ENCODE assay signal across 13 cellular contexts in the genomic region with DNA sequence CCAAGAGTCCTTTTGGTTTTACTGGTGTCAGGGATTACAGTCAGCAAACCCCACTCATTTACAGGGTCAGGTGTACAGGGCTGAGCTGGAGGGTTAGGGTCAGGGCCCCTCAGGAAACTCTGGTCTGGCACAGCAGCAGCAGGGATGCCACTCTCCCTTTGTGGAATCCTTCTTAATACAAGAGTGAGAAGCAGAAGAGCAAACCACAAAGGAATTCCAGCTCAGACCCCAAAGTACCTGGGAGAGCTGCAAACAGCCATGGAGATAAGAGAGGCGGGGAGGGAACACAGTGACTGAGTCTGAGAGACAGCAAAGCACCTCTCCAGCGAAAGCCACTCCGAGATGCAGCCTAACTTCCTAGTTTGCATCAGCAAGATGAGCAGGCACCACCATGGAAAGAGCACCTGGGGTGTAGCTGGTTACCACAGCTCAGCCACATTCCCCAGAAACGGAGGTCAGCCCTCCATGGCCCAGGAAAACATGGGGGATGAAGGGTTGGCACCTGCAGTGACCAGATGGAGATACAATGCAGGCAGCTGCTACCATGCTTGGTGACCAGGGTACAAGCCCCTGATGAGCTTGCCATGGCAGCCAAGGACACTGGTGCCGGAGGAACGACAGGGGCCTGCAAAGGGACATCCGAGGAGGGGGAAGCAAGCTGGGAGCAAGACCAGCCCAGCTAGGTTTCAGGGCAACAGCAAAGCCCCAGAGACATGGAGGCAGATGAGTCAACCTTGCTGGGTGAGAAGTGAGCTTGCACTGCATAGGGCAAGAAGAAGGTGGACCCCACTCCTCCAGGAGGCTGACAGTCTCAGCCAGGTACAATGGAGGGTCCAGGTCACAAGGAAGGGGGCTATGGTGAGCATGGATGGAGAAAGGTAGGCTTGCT. TPM values are rescaled to one million over a fixed set of nuclear protein-coding genes. Genes with fewer than 3 reads are reported as not detected.
DNase-seq lines count a peak whose midpoint lies in the region; ATAC-seq, FAIRE-seq and TF ChIP-seq lines count a peak whose summit lies in the region.
"Had no signal": no experiment of that assay in that cellular context is flagged by ENCODE, and none has a peak within 500 bp of the region (broad histone marks: within the 10 kb centered on the region; RNA-seq: fewer than 3 reads in every experiment).

No MANE protein-coding gene starts in this region.

- H3K9me3 Mint-ChIP-seq in CD4-positive, alpha-beta memory T cell: peaks cover 0 to 3% (median 0%) of the 10 kb centered on the region in 8 donors
- H3K9me3 Mint-ChIP-seq in natural killer cell treated with Interleukin-12 subunit alpha and Interleukin-12 subunit beta and Interleukin-15 and Interleukin-18, amount 100 ng/mL, for 72 hours: no peaks in the 10 kb centered on the region

- H3K79me1 ChIP-seq in IMR-90 (ENCODE audit: low read depth in 1 of 2, low read length in 2 of 2): peaks cover 28 to 73% of the 10 kb centered on the region in 2 experiments; a peak in 3 of 4 replicates

- H3K9ac ChIP-seq in IMR-90 (ENCODE audit: low read depth, low read length): no peak overlapping the region
- H3K9ac ChIP-seq in GM12878 (ENCODE audit: control insufficient read depth, insufficient read depth, low read length): no peak overlapping the region

- H4K91ac ChIP-seq in IMR-90 (ENCODE audit: insufficient read depth, low read depth, low read length): no peak overlapping the region

- DNase-seq in CD4-positive, alpha-beta memory T cell: no peak
- no peak for DNase-seq in IMR-90
- no peak for DNase-seq in GM12878 (ENCODE audit: low read depth, low spot score)
- no peak for DNase-seq in natural killer cell treated with Interleukin-12 subunit alpha and Interleukin-12 subunit beta and Interleukin-15 and Interleukin-18, amount 100 ng/mL, for 72 hours (ENCODE audit: low spot score)
- no peak for DNase-seq in NCI-H2171 (lab: John Stamatoyannopoulos, UW)
- no peak for DNase-seq in cerebellum (ENCODE audit: low spot score)
- DNase-seq in central memory CD4-positive, alpha-beta T cell: no peak
- DNase-seq: NCI-H2171 treated with DMSO at 0.1 percent for 48 hours; stimulated activated CD4-positive, alpha-beta T cell treated with anti-CD3 and anti-CD28 coated beads, Interleukin-4, amount 100 ng/mL, for 4 hours had no signal

- no peaks in the 10 kb centered on the region for H3K27me3 ChIP-seq in CD4-positive, alpha-beta memory T cell (ENCODE audit: insufficient read depth, low read length)
- H3K27me3 ChIP-seq in IMR-90 (ENCODE audit: control insufficient read depth, insufficient read depth, low read length): no peaks in the 10 kb centered on the region
- H3K27me3 ChIP-seq in GM12878 (replicated peaks in 1 of 2; ENCODE audit: control insufficient read depth in 2 of 2, insufficient read depth in 2 of 2, low read length in 1 of 2): no peaks in the 10 kb centered on the region
- H3K27me3 ChIP-seq: body of pancreas had no signal

- H3K27me3 Mint-ChIP-seq in CD4-positive, alpha-beta memory T cell: no peaks in the 10 kb centered on the region
- H3K27me3 Mint-ChIP-seq in natural killer cell treated with Interleukin-12 subunit alpha and Interleukin-12 subunit beta and Interleukin-15 and Interleukin-18, amount 100 ng/mL, for 72 hours: no peaks in the 10 kb centered on the region

- no peak for FAIRE-seq in GM12878 (lab: Jason Lieb, UNC)

- TSS peak; percentile 16 for BruUV-seq in IMR-90 (replicated peaks; lab: Mats Ljungman, UMichigan)
- no TSS peak for BruUV-seq in GM12878 (replicated peaks; lab: Mats Ljungman, UMichigan)

- no peak for TF ChIP-seq EP300 in GM12878 (IDR thresholded peaks at IDR 0.05; ENCODE audit: borderline replicate concordance in 1 of 2, control insufficient read depth in 1 of 2, low read depth in 2 of 2, low read length in 2 of 2)

- dilution Hi-C loops in IMR-90 (cut with HindIII; ENCODE audit: low sequenced_read_pairs, unreplicated experiment): no loop called here

- no peaks in the 10 kb centered on the region for H3K9me3 ChIP-seq in CD4-positive, alpha-beta memory T cell (ENCODE audit: control insufficient read depth in 1 of 2, low read length in 2 of 2)
- H3K9me3 ChIP-seq in IMR-90 (ENCODE audit: control insufficient read depth, insufficient read depth, low read length) (no peaks in the 10 kb centered on the region), GM12878 (replicated peaks; ENCODE audit: control insufficient read depth, insufficient read depth, low read length) (no peaks in the 10 kb centered on the region)
- H3K9me3 ChIP-seq: body of pancreas had no signal

- no peak overlapping the region for H3K4me3 ChIP-seq in CD4-positive, alpha-beta memory T cell (ENCODE audit: low read length in 2 of 2)
- no peak overlapping the region for H3K4me3 ChIP-seq in IMR-90 (ENCODE audit: insufficient read depth, low read depth, low read length)
- H3K4me3 ChIP-seq in GM12878: no peak overlapping the region
- H3K4me3 ChIP-seq: body of pancreas had no signal

- peak overlapping the region; percentile 22 to 91 (median 70) for H3K27ac Mint-ChIP-seq in CD4-positive, alpha-beta memory T cell
- peak overlapping the region; percentile 51 to 62 for H3K27ac Mint-ChIP-seq in natural killer cell treated with Interleukin-12 subunit alpha and Interleukin-12 subunit beta and Interleukin-15 and Interleukin-18, amount 100 ng/mL, for 72 hours

- TF ChIP-seq POLR2A in IMR-90 (IDR thresholded peaks at IDR 0.05; ENCODE audit: low read depth, low read length) (no peak), GM12878 (IDR thresholded peaks at IDR 0.05; ENCODE audit: low read depth, low read length) (peak; percentile 39; the same call in 1 of the 2 replicates)

- H2BK5ac ChIP-seq in IMR-90 (ENCODE audit: low read depth, low read length, poor library complexity, severe bottlenecking): no peak overlapping the region

- in situ Hi-C loops in IMR-90 (cut with MboI; ENCODE audit: low sequenced_read_pairs) (no loop called here), GM12878 (cut with MboI) (loop anchor here (10.0 kb wide), 1 partner anchor 162 kb away; a partner anchor contains a TSS)

- no peak overlapping the region for H2BK20ac ChIP-seq in IMR-90 (ENCODE audit: low read depth, low read length)

- H2AFZ ChIP-seq in IMR-90 (replicated peaks; ENCODE audit: low read length, poor library complexity) (no peak overlapping the region), GM12878 (ENCODE audit: control insufficient read depth, low read depth, low read length) (no peak overlapping the region)

- no CpG with 5 or more reads among the region's 7 CpGs for WGBS in IMR-90 (ENCODE audit: extremely low coverage in 2 of 2, insufficient read length in 1 of 2), 2 experiments
- WGBS in GM12878 (ENCODE audit: insufficient coverage, insufficient replicate concordance, low lambda C conversion rate, missing lambda C conversion rate): 78% methylated on average over 7 of the region's 7 CpGs

- H3K4me2 ChIP-seq in IMR-90 (ENCODE audit: low read depth, low read length) (no peak overlapping the region), GM12878 (ENCODE audit: control insufficient read depth, insufficient read depth) (no peak overlapping the region)

- peaks cover 70% of the 10 kb centered on the region for H4K20me1 ChIP-seq in IMR-90 (ENCODE audit: insufficient read depth, low read length)
- H4K20me1 ChIP-seq in GM12878 (ENCODE audit: control insufficient read depth, insufficient read depth): peaks cover 11% of the 10 kb centered on the region

- H4K5ac ChIP-seq in IMR-90 (ENCODE audit: low read depth, low read length): no peak overlapping the region

- H3K4me1 Mint-ChIP-seq in CD4-positive, alpha-beta memory T cell: peaks cover 31 to 63% (median 48%) of the 10 kb centered on the region in 4 donors
- H3K4me1 Mint-ChIP-seq in natural killer cell treated with Interleukin-12 subunit alpha and Interleukin-12 subunit beta and Interleukin-15 and Interleukin-18, amount 100 ng/mL, for 72 hours (ENCODE audit: low read depth in 2 of 2): peaks cover 37 to 46% of the 10 kb centered on the region in 2 donors

- no peak overlapping the region; the same call in 1 of the 2 replicates for H3K23ac ChIP-seq in IMR-90 (ENCODE audit: low read depth, low read length)

- H3K56ac ChIP-seq in IMR-90 (ENCODE audit: extremely low read depth, insufficient read depth, low read length): no peak overlapping the region

- POLR2A ChIA-PET in CD4-positive, alpha-beta memory T cell (lab: Charles Lee; ENCODE audit: partially characterized antibody): interaction anchor here (1.1 to 1.7 kb wide), 4 partner anchors 34 to 245 kb away, joined by 3 to 7 read pairs (median 3); a partner anchor contains a TSS
- POLR2A ChIA-PET in IMR-90 (lab: Charles Lee; ENCODE audit: unreplicated experiment): interaction anchor here (1.0 kb wide), 1 partner anchor 13 kb away, joined by 3 read pairs; no protein-coding TSS in a partner anchor
- POLR2A ChIA-PET in GM12878 (lab: Charles Lee): interaction anchor here (1.2 to 2.2 kb wide), 2 partner anchors 13 to 34 kb away, joined by 3 to 6 read pairs; no protein-coding TSS in a partner anchor

- no peak overlapping the region for H3K4ac ChIP-seq in IMR-90 (ENCODE audit: low read depth, low read length)

- CTCF ChIA-PET in CD4-positive, alpha-beta memory T cell (lab: Charles Lee; ENCODE audit: partially characterized antibody): interaction anchor here (0.6 kb wide), 1 partner anchor 400 kb away, joined by 3 read pairs; no protein-coding TSS in a partner anchor
- CTCF ChIA-PET in IMR-90 (lab: Yijun Ruan, JAX): no interaction called here
- CTCF ChIA-PET in GM12878 (lab: Yijun Ruan, JAX): interaction anchor here (1.3 kb wide), 1 partner anchor 54 kb away, joined by 3 read pairs; no protein-coding TSS in a partner anchor

- H2AK9ac ChIP-seq in IMR-90 (replicated peaks; ENCODE audit: low read depth, low read length, poor library complexity): peak overlapping the region; percentile 39

- no peak overlapping the region for H4K8ac ChIP-seq in IMR-90 (ENCODE audit: low read depth in 2 of 2, low read length in 2 of 2)

- RAD21 ChIA-PET in GM12878 (lab: Charles Lee; ENCODE audit: unreplicated experiment): no interaction called here

- no peak overlapping the region for H2BK15ac ChIP-seq in IMR-90 (ENCODE audit: low read depth, low read length)

- SMC1A ChIA-PET in GM12878 (lab: Charles Lee; ENCODE audit: uncharacterized antibody, unreplicated experiment): no interaction called here

- intact Hi-C loops in CD4-positive, alpha-beta memory T cell (cut with micrococcal nuclease): no loop called here
- intact Hi-C loops in IMR-90 (cut with micrococcal nuclease) (no loop called here), GM12878 (cut with micrococcal nuclease; ENCODE audit: unreplicated experiment) (loop anchor here (10.0 kb wide), 1 partner anchor 242 kb away; a partner anchor contains a TSS)

- no peak overlapping the region for H3K27ac ChIP-seq in CD4-positive, alpha-beta memory T cell (ENCODE audit: low read depth, low read length)
- H3K27ac ChIP-seq in IMR-90 (ENCODE audit: insufficient read depth, low read length) (no peak overlapping the region), GM12878 (ENCODE audit: control insufficient read depth, insufficient read depth) (no peak overlapping the region)
- H3K27ac ChIP-seq: body of pancreas, epithelial cell of prostate had no signal

- peaks cover 26% of the 10 kb centered on the region for H3K36me3 ChIP-seq in CD4-positive, alpha-beta memory T cell (ENCODE audit: insufficient read depth, low read length)
- H3K36me3 ChIP-seq in IMR-90 (ENCODE audit: control insufficient read depth, insufficient read depth, low read length) (peaks cover 45% of the 10 kb centered on the region), GM12878 (ENCODE audit: control insufficient read depth in 2 of 2, insufficient read depth in 2 of 2, low read length in 1 of 2) (peaks cover 4 to 21% of the 10 kb centered on the region in 2 experiments)

- H3K4me3 Mint-ChIP-seq in CD4-positive, alpha-beta memory T cell: peak overlapping the region in 3 of 8 donors; percentile 13 to 59 (median 43)
- peak overlapping the region; percentile 64 for H3K4me3 Mint-ChIP-seq in natural killer cell treated with Interleukin-12 subunit alpha and Interleukin-12 subunit beta and Interleukin-15 and Interleukin-18, amount 100 ng/mL, for 72 hours

- TF ChIP-seq CTCF in IMR-90 (conservative IDR thresholded peaks at IDR 0.05; ENCODE audit: low read depth, low read length) (no peak), GM12878 (IDR thresholded peaks at IDR 0.05 in 2 of 3, conservative IDR thresholded peaks at IDR 0.05 in 1 of 3; ENCODE audit: control insufficient read depth in 2 of 3, extremely low read depth in 1 of 3, insufficient read depth in 1 of 3, low read depth in 3 of 3, low read length in 3 of 3) (no peak)

- H3K18ac ChIP-seq in IMR-90 (ENCODE audit: low read depth, low read length): no peak overlapping the region

- peaks cover 30% of the 10 kb centered on the region for H3K9me1 ChIP-seq in IMR-90 (ENCODE audit: insufficient read depth, low read length)

- peaks cover 46% of the 10 kb centered on the region for H3K4me1 ChIP-seq in CD4-positive, alpha-beta memory T cell (ENCODE audit: insufficient read depth, low read length)
- H3K4me1 ChIP-seq in IMR-90 (ENCODE audit: control insufficient read depth, insufficient read depth, low read length) (peaks cover 9% of the 10 kb centered on the region; the same call in 1 of the 2 replicates), GM12878 (ENCODE audit: control insufficient read depth, insufficient read depth, low read length) (peaks cover 12% of the 10 kb centered on the region)

- no peak overlapping the region for H2AK5ac ChIP-seq in IMR-90 (ENCODE audit: low read depth, low read length)

- peaks cover 10 to 46% of the 10 kb centered on the region in 2 donors for H3K36me3 Mint-ChIP-seq in CD4-positive, alpha-beta memory T cell
- no peaks in the 10 kb centered on the region for H3K36me3 Mint-ChIP-seq in natural killer cell treated with Interleukin-12 subunit alpha and Interleukin-12 subunit beta and Interleukin-15 and Interleukin-18, amount 100 ng/mL, for 72 hours

- H3K79me2 ChIP-seq in GM12878 (ENCODE audit: control insufficient read depth, insufficient read depth, low read length): peaks cover 32% of the 10 kb centered on the region

- ATAC-seq in IMR-90 (ENCODE audit: low read depth) (no peak), GM12878 (no peak), GM19351 (IDR thresholded peaks at IDR 0.05; ENCODE audit: unreplicated experiment) (no peak)
- no peak for ATAC-seq in natural killer cell treated with Interleukin-12 subunit alpha and Interleukin-12 subunit beta and Interleukin-15 and Interleukin-18, amount 100 ng/mL, for 72 hours
- ATAC-seq: body of pancreas had no signal

- TF ChIP-seq RAD21 in IMR-90 (IDR thresholded peaks at IDR 0.05; ENCODE audit: low read length) (no peak), GM12878 (IDR thresholded peaks at IDR 0.05; ENCODE audit: insufficient read depth, low read depth, low read length) (no peak)

- no peak overlapping the region for H2BK120ac ChIP-seq in IMR-90 (ENCODE audit: low read depth, low read length)

- no peak overlapping the region for H3K14ac ChIP-seq in IMR-90 (replicated peaks; ENCODE audit: low read depth, low read length)

RNA-seq across cellular contexts. Expression of a gene that starts 3.9 kb away (rescaled TPM):
- 100 to 1,000 TPM; 122 to 129 TPM for total RNA-seq in CD4-positive, alpha-beta memory T cell
- polyA plus RNA-seq in CD4-positive, alpha-beta memory T cell: 10 to 100 TPM; 61.9 to 64.5 TPM
- 10.0 and 10.8 TPM in 2 replicates for total RNA-seq in IMR-90 (2012; rRNA removed)
- polyA plus RNA-seq in IMR-90 (2012; rRNA removed): 82.8 and 90.7 TPM in 2 replicates
- polyA plus RNA-seq in IMR-90 (2012; cell fraction: cytosol; rRNA removed): 51.9 and 97.3 TPM in 2 replicates
- polyA plus RNA-seq in IMR-90 (2012; cell fraction: nucleus; rRNA removed; ENCODE audit: low replicate concordance): 132 and 169 TPM in 2 replicates
- total RNA-seq in GM12878 (2013; cell fraction: nucleolus; rRNA removed): 54.6 and 60.2 TPM in 2 replicates
- total RNA-seq in GM12878 (2014; rRNA removed): 15.6 and 17.8 TPM in 2 replicates
- total RNA-seq in GM12878 (2014; rRNA removed; fragmentation: Illumina TruSeq; extraction: Trizol): 13.7 and 14.0 TPM in 2 replicates
- total RNA-seq in GM12878 (2021): 40.5 and 48.9 TPM in 2 replicates
- 36.2 TPM for polyA plus RNA-seq in GM12878 (2011; ENCODE audit: low read depth)
- 24.6 and 44.2 TPM in 2 replicates for polyA plus RNA-seq in GM12878 (2011; rRNA removed)
- polyA plus RNA-seq in GM12878 (2011; cell fraction: cytosol; rRNA removed): 66.9 and 68.1 TPM in 2 replicates
- 49.8 and 58.9 TPM in 2 replicates for polyA plus RNA-seq in GM12878 (2011; cell fraction: nucleus; rRNA removed)
- 52.3 and 52.9 TPM in 2 replicates for polyA plus RNA-seq in GM12878 (2012)
- 28.3 and 40.8 TPM in 2 replicates for polyA plus RNA-seq in GM12878 (2014; fragmentation: Illumina TruSeq; extraction: Trizol)
- polyA plus RNA-seq in GM12878 (2014; fragmentation: Nextera tagmentation; extraction: Ambion mirVana): 10 to 100 TPM in 1 of 2 experiments, 1 to 10 TPM in 1; 6.7 to 12.4 TPM
- 38.7 and 43.0 TPM in 2 replicates for polyA plus RNA-seq in GM12878 (2014; rRNA removed)
- polyA plus RNA-seq in GM12878 (2016; fragmentation: Nextera tagmentation; extraction: Ambion mirVana): 10 to 100 TPM; 46.9 to 55.4 TPM
- polyA minus RNA-seq in GM12878 (2011; rRNA and poly(A)+ RNA removed): 77.0 and 86.8 TPM in 2 replicates
- polyA minus RNA-seq in GM12878 (2011; cell fraction: cytosol; rRNA and poly(A)+ RNA removed): 11.8 and 13.0 TPM in 2 replicates
- 44.2 and 63.0 TPM in 2 replicates for polyA minus RNA-seq in GM12878 (2011; cell fraction: nucleus; rRNA and poly(A)+ RNA removed)
- total RNA-seq in natural killer cell treated with Interleukin-12 subunit alpha and Interleukin-12 subunit beta and Interleukin-15 and Interleukin-18, amount 100 ng/mL, for 72 hours: 10 to 100 TPM; 43.6 to 51.4 TPM
- total RNA-seq in cerebellum: 6.4 TPM

RNA-seq across cellular contexts. Expression of a gene that starts 4.2 kb away (rescaled TPM):
- 100 to 1,000 TPM in 1 of 2 experiments, 10 to 100 TPM in 1; 96.7 to 111 TPM for total RNA-seq in CD4-positive, alpha-beta memory T cell
- 100 to 1,000 TPM in 1 of 2 donors, 10 to 100 TPM in 1; 91.2 to 106 TPM for polyA plus RNA-seq in CD4-positive, alpha-beta memory T cell
- total RNA-seq in IMR-90 (2012; rRNA removed) (114 and 129 TPM in 2 replicates), GM12878 (2014; rRNA removed) (157 and 167 TPM in 2 replicates), GM12878 (2014; rRNA removed; fragmentation: Illumina TruSeq; extraction: Trizol) (81.2 and 82.9 TPM in 2 replicates), GM12878 (2021) (97.8 and 107 TPM in 2 replicates), cerebellum (49.6 TPM)
- polyA plus RNA-seq in IMR-90 (2012; rRNA removed) (188 and 193 TPM in 2 replicates), GM12878 (2011; rRNA removed) (46.4 and 93.7 TPM in 2 replicates), GM12878 (2014; fragmentation: Illumina TruSeq; extraction: Trizol) (38.1 and 77.6 TPM in 2 replicates), GM12878 (2014; fragmentation: Nextera tagmentation; extraction: Ambion mirVana) (10 to 100 TPM; 10.4 to 12.4 TPM), GM12878 (2014; rRNA removed) (106 and 109 TPM in 2 replicates), GM12878 (2016; fragmentation: Nextera tagmentation; extraction: Ambion mirVana) (10 to 100 TPM; 68.6 to 79.9 TPM)
- 137 and 142 TPM in 2 replicates for polyA plus RNA-seq in IMR-90 (2012; cell fraction: cytosol; rRNA removed)
- polyA plus RNA-seq in IMR-90 (2012; cell fraction: nucleus; rRNA removed; ENCODE audit: low replicate concordance): 324 and 546 TPM in 2 replicates
- total RNA-seq in GM12878 (2013; cell fraction: nucleolus; rRNA removed): 45.6 and 57.5 TPM in 2 replicates
- polyA plus RNA-seq in GM12878 (2011; ENCODE audit: low read depth): 69.6 TPM
- 105 and 117 TPM in 2 replicates for polyA plus RNA-seq in GM12878 (2011; cell fraction: cytosol; rRNA removed)
- polyA plus RNA-seq in GM12878 (2011; cell fraction: nucleus; rRNA removed): 289 and 296 TPM in 2 replicates
- 52.9 and 63.6 TPM in 2 replicates for polyA plus RNA-seq in GM12878 (2012)
- polyA minus RNA-seq in GM12878 (2011; rRNA and poly(A)+ RNA removed): 84.0 and 146 TPM in 2 replicates
- 30.2 and 48.7 TPM in 2 replicates for polyA minus RNA-seq in GM12878 (2011; cell fraction: cytosol; rRNA and poly(A)+ RNA removed)
- polyA minus RNA-seq in GM12878 (2011; cell fraction: nucleus; rRNA and poly(A)+ RNA removed): 74.8 and 117 TPM in 2 replicates
- total RNA-seq in natural killer cell treated with Interleukin-12 subunit alpha and Interleukin-12 subunit beta and Interleukin-15 and Interleukin-18, amount 100 ng/mL, for 72 hours: 100 to 1,000 TPM; 130 to 148 TPM

RNA-seq across cellular contexts. Expression of a gene that starts 10.4 kb away (rescaled TPM):
- total RNA-seq in CD4-positive, alpha-beta memory T cell: not detected
- not detected for polyA plus RNA-seq in CD4-positive, alpha-beta memory T cell
- not detected in 2 replicates for total RNA-seq in IMR-90 (2012; rRNA removed)
- polyA plus RNA-seq in IMR-90 (2012; rRNA removed): not detected in 2 replicates
- not detected in 2 replicates for polyA plus RNA-seq in IMR-90 (2012; cell fraction: cytosol; rRNA removed)
- not detected in 2 replicates for polyA plus RNA-seq in IMR-90 (2012; cell fraction: nucleus; rRNA removed; ENCODE audit: low replicate concordance)
- not detected in 2 replicates for total RNA-seq in GM12878 (2013; cell fraction: nucleolus; rRNA removed)
- not detected in 2 replicates for total RNA-seq in GM12878 (2014; rRNA removed)
- total RNA-seq in GM12878 (2014; rRNA removed; fragmentation: Illumina TruSeq; extraction: Trizol): not detected in 2 replicates
- total RNA-seq in GM12878 (2021): not detected in 2 replicates
- not detected for polyA plus RNA-seq in GM12878 (2011; ENCODE audit: low read depth)
- polyA plus RNA-seq in GM12878 (2011; rRNA removed): not detected in 2 replicates
- not detected in 2 replicates for polyA plus RNA-seq in GM12878 (2011; cell fraction: cytosol; rRNA removed)
- polyA plus RNA-seq in GM12878 (2011; cell fraction: nucleus; rRNA removed): not detected in 2 replicates
- not detected in 2 replicates for polyA plus RNA-seq in GM12878 (2012)
- not detected in 2 replicates for polyA plus RNA-seq in GM12878 (2014; fragmentation: Illumina TruSeq; extraction: Trizol)
- not detected for polyA plus RNA-seq in GM12878 (2014; fragmentation: Nextera tagmentation; extraction: Ambion mirVana)
- polyA plus RNA-seq in GM12878 (2014; rRNA removed): not detected in 2 replicates
- not detected for polyA plus RNA-seq in GM12878 (2016; fragmentation: Nextera tagmentation; extraction: Ambion mirVana)
- not detected in 2 replicates for polyA minus RNA-seq in GM12878 (2011; rRNA and poly(A)+ RNA removed)
- polyA minus RNA-seq in GM12878 (2011; cell fraction: cytosol; rRNA and poly(A)+ RNA removed): not detected in 2 replicates
- polyA minus RNA-seq in GM12878 (2011; cell fraction: nucleus; rRNA and poly(A)+ RNA removed): not detected in 2 replicates
- total RNA-seq in natural killer cell treated with Interleukin-12 subunit alpha and Interleukin-12 subunit beta and Interleukin-15 and Interleukin-18, amount 100 ng/mL, for 72 hours: not detected
- total RNA-seq in cerebellum: not detected
- total RNA-seq: body of pancreas, subcutaneous adipose tissue had no signal

RNA-seq across cellular contexts. Expression of a gene that starts 32.8 kb away (rescaled TPM):
- 10 to 100 TPM; 26.5 to 30.7 TPM for total RNA-seq in CD4-positive, alpha-beta memory T cell
- polyA plus RNA-seq in CD4-positive, alpha-beta memory T cell: 10 to 100 TPM; 11.2 to 11.6 TPM
- total RNA-seq in IMR-90 (2012; rRNA removed) (4.4 and 5.4 TPM in 2 replicates), GM12878 (2014; rRNA removed) (12.4 and 13.3 TPM in 2 replicates), GM12878 (2014; rRNA removed; fragmentation: Illumina TruSeq; extraction: Trizol) (7.1 and 8.5 TPM in 2 replicates), GM12878 (2021) (12.9 and 15.1 TPM in 2 replicates), cerebellum (14.8 TPM)
- polyA plus RNA-seq in IMR-90 (2012; rRNA removed) (14.9 and 18.6 TPM in 2 replicates), GM12878 (2011; rRNA removed) (15.8 and 18.8 TPM in 2 replicates), GM12878 (2014; fragmentation: Illumina TruSeq; extraction: Trizol) (11.8 and 19.4 TPM in 2 replicates), GM12878 (2014; fragmentation: Nextera tagmentation; extraction: Ambion mirVana) (1 to 10 TPM in 1 of 2 experiments, under 1 TPM in 1; 0.90 to 2.8 TPM), GM12878 (2014; rRNA removed) (22.6 and 23.2 TPM in 2 replicates), GM12878 (2016; fragmentation: Nextera tagmentation; extraction: Ambion mirVana) (10 to 100 TPM; 11.4 to 12.9 TPM)
- polyA plus RNA-seq in IMR-90 (2012; cell fraction: cytosol; rRNA removed): 14.3 and 15.8 TPM in 2 replicates
- 73.8 and 141 TPM in 2 replicates for polyA plus RNA-seq in IMR-90 (2012; cell fraction: nucleus; rRNA removed; ENCODE audit: low replicate concordance)
- 26.5 and 33.8 TPM in 2 replicates for total RNA-seq in GM12878 (2013; cell fraction: nucleolus; rRNA removed)
- 11.2 TPM for polyA plus RNA-seq in GM12878 (2011; ENCODE audit: low read depth)
- 26.1 and 26.7 TPM in 2 replicates for polyA plus RNA-seq in GM12878 (2011; cell fraction: cytosol; rRNA removed)
- 44.2 and 52.4 TPM in 2 replicates for polyA plus RNA-seq in GM12878 (2011; cell fraction: nucleus; rRNA removed)
- polyA plus RNA-seq in GM12878 (2012): 21.5 and 28.2 TPM in 2 replicates
- polyA minus RNA-seq in GM12878 (2011; rRNA and poly(A)+ RNA removed): 6.3 and 21.2 TPM in 2 replicates
- polyA minus RNA-seq in GM12878 (2011; cell fraction: cytosol; rRNA and poly(A)+ RNA removed): 2.8 and 5.7 TPM in 2 replicates
- polyA minus RNA-seq in GM12878 (2011; cell fraction: nucleus; rRNA and poly(A)+ RNA removed): 10.2 and 16.3 TPM in 2 replicates
- 10 to 100 TPM; 13.7 to 16.3 TPM for total RNA-seq in natural killer cell treated with Interleukin-12 subunit alpha and Interleukin-12 subunit beta and Interleukin-15 and Interleukin-18, amount 100 ng/mL, for 72 hours

RNA-seq across cellular contexts. Expression of a gene that starts 33.5 kb away (rescaled TPM):
- 100 to 1,000 TPM in 1 of 2 experiments, 10 to 100 TPM in 1; 99.9 to 107 TPM for total RNA-seq in CD4-positive, alpha-beta memory T cell
- 100 to 1,000 TPM; 179 to 247 TPM for polyA plus RNA-seq in CD4-positive, alpha-beta memory T cell
- total RNA-seq in IMR-90 (2012; rRNA removed) (217 and 232 TPM in 2 replicates), GM12878 (2014; rRNA removed) (173 and 184 TPM in 2 replicates), GM12878 (2014; rRNA removed; fragmentation: Illumina TruSeq; extraction: Trizol) (131 and 141 TPM in 2 replicates), GM12878 (2021) (160 and 163 TPM in 2 replicates), cerebellum (47.7 TPM)
- polyA plus RNA-seq in IMR-90 (2012; rRNA removed) (177 and 185 TPM in 2 replicates), GM12878 (2011; rRNA removed) (159 and 169 TPM in 2 replicates), GM12878 (2014; fragmentation: Illumina TruSeq; extraction: Trizol) (164 and 170 TPM in 2 replicates), GM12878 (2014; fragmentation: Nextera tagmentation; extraction: Ambion mirVana) (100 to 1,000 TPM; 198 to 221 TPM), GM12878 (2014; rRNA removed) (169 and 193 TPM in 2 replicates), GM12878 (2016; fragmentation: Nextera tagmentation; extraction: Ambion mirVana) (100 to 1,000 TPM; 277 to 303 TPM)
- polyA plus RNA-seq in IMR-90 (2012; cell fraction: cytosol; rRNA removed): 137 and 178 TPM in 2 replicates
- 136 and 175 TPM in 2 replicates for polyA plus RNA-seq in IMR-90 (2012; cell fraction: nucleus; rRNA removed; ENCODE audit: low replicate concordance)
- total RNA-seq in GM12878 (2013; cell fraction: nucleolus; rRNA removed): 72.9 and 74.9 TPM in 2 replicates
- polyA plus RNA-seq in GM12878 (2011; ENCODE audit: low read depth): 82.9 TPM
- 181 and 204 TPM in 2 replicates for polyA plus RNA-seq in GM12878 (2011; cell fraction: cytosol; rRNA removed)
- polyA plus RNA-seq in GM12878 (2011; cell fraction: nucleus; rRNA removed): 151 and 175 TPM in 2 replicates
- 108 and 124 TPM in 2 replicates for polyA plus RNA-seq in GM12878 (2012)
- 71.0 and 89.0 TPM in 2 replicates for polyA minus RNA-seq in GM12878 (2011; rRNA and poly(A)+ RNA removed)
- 26.2 and 34.4 TPM in 2 replicates for polyA minus RNA-seq in GM12878 (2011; cell fraction: cytosol; rRNA and poly(A)+ RNA removed)
- polyA minus RNA-seq in GM12878 (2011; cell fraction: nucleus; rRNA and poly(A)+ RNA removed): 33.7 and 39.5 TPM in 2 replicates
- 100 to 1,000 TPM; 204 to 263 TPM for total RNA-seq in natural killer cell treated with Interleukin-12 subunit alpha and Interleukin-12 subunit beta and Interleukin-15 and Interleukin-18, amount 100 ng/mL, for 72 hours
